In the genomic region with DNA sequence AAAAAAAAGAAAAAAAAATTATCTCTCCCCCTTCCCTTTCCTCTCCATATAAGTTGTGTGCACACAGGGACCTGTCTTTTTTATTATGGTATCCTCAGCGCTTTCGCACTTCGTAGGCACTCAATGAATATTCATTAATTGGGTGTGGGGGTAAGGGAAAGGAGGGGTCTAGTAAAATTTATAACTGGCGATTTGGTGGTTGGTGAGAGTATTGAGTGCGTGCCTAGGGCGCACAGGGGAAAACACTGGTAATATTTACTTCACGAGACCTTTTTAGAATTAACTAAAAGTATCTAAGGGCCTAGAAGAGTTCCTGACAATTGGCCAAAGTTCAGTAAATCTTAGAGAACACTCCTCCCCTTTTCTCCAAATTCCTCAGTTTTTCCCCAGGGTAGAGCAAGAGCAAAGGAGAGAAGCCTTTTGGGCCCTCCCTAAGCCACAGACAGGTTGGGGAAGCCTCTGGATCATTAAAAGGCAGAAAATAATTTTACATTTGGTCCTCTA, we compare ENCODE assay signal across 1 cellular context.
A peak's percentile ranks its signal among the peaks of the same experiment; 100 is the strongest.
TF ChIP-seq lines count a peak whose summit lies in the region.

No MANE protein-coding gene starts in this region.

TF ChIP-seq in H1, 55 proteins besides CTCF, POLR2A, EP300 and RAD21:
- TF ChIP-seq POU5F1 (IDR thresholded peaks at IDR 0.05; ENCODE audit: low read depth, low read length) (0 out of 2 replicates have a peak, but pooled peaks have one; percentile 62), RFX5 (IDR thresholded peaks at IDR 0.05; ENCODE audit: borderline replicate concordance, low read depth, low read length) (no peak)
TF ChIP-seq in H1: peak in this region for 1.
